Comparison of ENCODE assay signal across 8 cellular contexts in genomic region chr10:15084502-15084922, GRCh38. TPM values are rescaled to one million over a fixed set of nuclear protein-coding genes. Genes with fewer than 3 reads are reported as not detected.
DNase-seq lines count a peak whose midpoint lies in the region; ATAC-seq and TF ChIP-seq lines count a peak whose summit lies in the region.

No MANE protein-coding gene starts in this region.

- H3K27ac ChIP-seq in gastrocnemius medialis = no peak overlapping the region

- POLR2A ChIA-PET in BJ (lab: Charles Lee) = no interaction called here

- no peak for TF ChIP-seq POLR2A in gastrocnemius medialis (IDR thresholded peaks at IDR 0.05)

- H3K9me3 ChIP-seq in gastrocnemius medialis = no peaks in the 10 kb centered on the region

- no peaks in the 10 kb centered on the region for H3K36me3 ChIP-seq in BJ (ENCODE audit: control insufficient read depth, insufficient read depth, low read length)
- H3K36me3 ChIP-seq in gastrocnemius medialis = no peaks in the 10 kb centered on the region

- H3K27me3 ChIP-seq in BJ (ENCODE audit: control insufficient read depth, insufficient read depth, low read length) = no peaks in the 10 kb centered on the region
- H3K27me3 ChIP-seq in gastrocnemius medialis = no peaks in the 10 kb centered on the region

- in situ Hi-C loops in astrocyte of the cerebellum (cut with HindIII; ENCODE audit: low sequenced_read_pairs) = no loop called here
- in situ Hi-C loops in gastrocnemius medialis (cut with MboI; ENCODE audit: low sequenced_read_pairs in 4 of 4) = loop anchor here in 1 of 4 donors (25.0 kb wide), 1 partner anchor 247 kb away; the partner anchor contains the start of genes CDNF, HSPA14 and MSANTD7

- ATAC-seq in gastrocnemius medialis = peak; percentile 63 to 64
- no peak for ATAC-seq in GM21528 (IDR thresholded peaks at IDR 0.05; ENCODE audit: low FRiP score, unreplicated experiment)

- TF ChIP-seq CTCF in BJ (IDR thresholded peaks at IDR 0.05; ENCODE audit: insufficient read depth, low read depth, low read length) (peak; percentile 26; the same call in 1 of the 2 replicates), LNCaP clone FGC (IDR thresholded peaks at IDR 0.05; ENCODE audit: control insufficient read depth, extremely low read depth, insufficient read depth) (0 out of 2 replicates have a peak, but pooled peaks have one; percentile 11), astrocyte of the cerebellum (IDR thresholded peaks at IDR 0.05; ENCODE audit: low read depth, low read length, missing control alignments) (no peak), gastrocnemius medialis (IDR thresholded peaks at IDR 0.05 in 4 of 5, conservative IDR thresholded peaks at IDR 0.05 in 1 of 5) (no peak)

- CTCF ChIA-PET in BJ (lab: Yijun Ruan, JAX) = interaction anchor here (0.8 kb wide), 1 partner anchor 15 kb away, joined by 3 read pairs; no protein-coding TSS in a partner anchor

- DNase-seq in BJ (ENCODE audit: low read depth) = peak; percentile 81
- peak; percentile 98 for DNase-seq in LNCaP clone FGC (ENCODE audit: low read depth)
- peak; percentile 92 for DNase-seq in astrocyte of the cerebellum (ENCODE audit: low read depth)
- DNase-seq in hippocampal formation (lab: John Stamatoyannopoulos, UW) = peak; percentile 11 to 66
- DNase-seq in gastrocnemius medialis = no peak
- no peak for DNase-seq in NCI-H345 (lab: John Stamatoyannopoulos, UW)
- DNase-seq in activated CD4-positive, alpha-beta T cell treated with anti-CD3 and anti-CD28 coated beads, Interleukin-2, amount 50 U/mL, for 1 hour = no peak

- intact Hi-C loops in gastrocnemius medialis (cut with DNase I; ENCODE audit: low total_unique reads) = no loop called here

- peaks cover 3 to 9% of the 10 kb centered on the region in 2 donors for H3K4me1 ChIP-seq in gastrocnemius medialis

- H3K4me3 ChIP-seq in BJ (ENCODE audit: low read depth, low read length) (peak overlapping the region; percentile 45), LNCaP clone FGC (ENCODE audit: low read depth, low read length) (peak overlapping the region; percentile 52), astrocyte of the cerebellum (ENCODE audit: low read depth, low read length) (peak overlapping the region; percentile 41), gastrocnemius medialis (peak overlapping the region; percentile 42 to 57 (median 50))

RNA-seq across cellular contexts. Expression of gene ACBD7, which starts 4.1 kb away (rescaled TPM):
- polyA plus RNA-seq in BJ (2011; rRNA removed) = 0.76 and 1.0 TPM in 2 replicates
- polyA minus RNA-seq in BJ (2011; rRNA and poly(A)+ RNA removed) = 0.21 and 0.52 TPM in 2 replicates
- not detected for total RNA-seq in gastrocnemius medialis

RNA-seq across cellular contexts. Expression of gene RPP38, which starts 12.6 kb away (rescaled TPM):
- polyA plus RNA-seq in BJ (2011; rRNA removed) = 15.9 and 17.2 TPM in 2 replicates
- 6.9 and 11.4 TPM in 2 replicates for polyA minus RNA-seq in BJ (2011; rRNA and poly(A)+ RNA removed)
- total RNA-seq in gastrocnemius medialis = 10 to 100 TPM in 3 of 4 donors, 1 to 10 TPM in 1; 8.9 to 17.2 (median 12.8) TPM

RNA-seq across cellular contexts. Expression of gene OLAH, which starts 40.8 kb away (rescaled TPM):
- 0.15 and 0.29 TPM in 2 replicates for polyA plus RNA-seq in BJ (2011; rRNA removed)
- polyA minus RNA-seq in BJ (2011; rRNA and poly(A)+ RNA removed) = not detected in 2 replicates
- under 1 TPM in 2 of 4 donors, not detected in 2; 0.29 to 0.69 TPM for total RNA-seq in gastrocnemius medialis

Comparison
In these comparisons a context has a peak if more than half of its experiments do, and no peak if none do; other contexts are left out.
1. DNase-seq: peak in BJ (single experiment), LNCaP clone FGC (single experiment), astrocyte of the cerebellum (single experiment) and hippocampal formation (2 of 2); none in gastrocnemius medialis (0 of 2), NCI-H345 (single experiment) and activated CD4-positive, alpha-beta T cell treated with anti-CD3 and anti-CD28 coated beads, Interleukin-2, amount 50 U/mL, for 1 hour (single experiment).
2. CTCF ChIP-seq: peak in BJ (single experiment) and LNCaP clone FGC (single experiment); none in astrocyte of the cerebellum (single experiment) and gastrocnemius medialis (0 of 5).
3. Peak in every context shown above with its lines, with median percentiles within 50 percentile points of each other: H3K4me3 ChIP-seq.